Comparison of ENCODE assay signal across 25 cellular contexts in genomic region chr19:43880483-43880882, GRCh38. TPM values are rescaled to one million over a fixed set of nuclear protein-coding genes. Genes with fewer than 3 reads are reported as not detected.
DNase-seq lines count a peak whose midpoint lies in the region; ATAC-seq, FAIRE-seq and TF ChIP-seq lines count a peak whose summit lies in the region.
"Had no signal": no experiment of that assay in that cellular context is flagged by ENCODE, and none has a peak within 500 bp of the region (broad histone marks: within the 10 kb centered on the region; RNA-seq: fewer than 3 reads in every experiment).

No MANE protein-coding gene starts in this region.

- H4K20me1 ChIP-seq in HepG2 (ENCODE audit: insufficient read depth, low read length) (no peaks in the 10 kb centered on the region), K562 (replicated peaks; ENCODE audit: control insufficient read depth, insufficient read depth, low read length) (no peaks in the 10 kb centered on the region), osteoblast (ENCODE audit: insufficient read depth, low read length) (no peaks in the 10 kb centered on the region), GM23248 (ENCODE audit: insufficient read depth) (no peaks in the 10 kb centered on the region)
- H4K20me1 ChIP-seq: BLaER1 treated with 17β-estradiol and CSF1 and Interleukin-3, amounts not matched to agents 10 nM and 100 nM had no signal

- TF ChIP-seq POLR2A in HepG2 (IDR thresholded peaks at IDR 0.05; ENCODE audit: insufficient read depth in 1 of 2, low read depth in 2 of 2, low read length in 2 of 2) (no peak), right lobe of liver (IDR thresholded peaks at IDR 0.05) (no peak), K562 (conservative IDR thresholded peaks at IDR 0.05) (no peak)

- no peak for TF ChIP-seq EP300 in HepG2 (IDR thresholded peaks at IDR 0.05; ENCODE audit: low read depth in 2 of 2, low read length in 2 of 2)
- no peak for TF ChIP-seq EP300 in HepG2 (CRISPR knock-in tag; IDR thresholded peaks at IDR 0.05; ENCODE audit: borderline replicate concordance)
- no peak for TF ChIP-seq EP300 in K562 (IDR thresholded peaks at IDR 0.05; ENCODE audit: low read length)

- CTCF ChIA-PET in HepG2 (lab: Yijun Ruan, JAX; ENCODE audit: low intra/inter-chr PET ratio, low total read pairs) (no interaction called here), K562 (lab: Yijun Ruan, JAX; ENCODE audit: low intra/inter-chr PET ratio) (no interaction called here)

- TF ChIP-seq CTCF in HepG2 (CRISPR knock-in tag; IDR thresholded peaks at IDR 0.05), result no peak
- no peak for TF ChIP-seq CTCF in right lobe of liver (IDR thresholded peaks at IDR 0.05)
- no peak for TF ChIP-seq CTCF in K562 (IDR thresholded peaks at IDR 0.05 in 2 of 3, conservative IDR thresholded peaks at IDR 0.05 in 1 of 3; ENCODE audit: insufficient read depth in 2 of 3, low read depth in 1 of 3, low read length in 3 of 3)
- no peak for TF ChIP-seq CTCF in osteoblast (IDR thresholded peaks at IDR 0.05; ENCODE audit: extremely low read depth, low read depth, low read length)

- TF ChIP-seq RAD21 in HepG2 (CRISPR knock-in tag; IDR thresholded peaks at IDR 0.05), result no peak
- no peak for TF ChIP-seq RAD21 in K562 (CRISPR knock-in tag; conservative IDR thresholded peaks at IDR 0.05 in 1 of 2, IDR thresholded peaks at IDR 0.05 in 1 of 2)

- POLR2A ChIA-PET in HepG2 (lab: Yijun Ruan, JAX), result no interaction called here
- POLR2A ChIA-PET in K562 (lab: Yijun Ruan, JAX), result no interaction called here

- H3K36me3 ChIP-seq in HepG2 (replicated peaks in 1 of 2; ENCODE audit: control insufficient read depth in 1 of 2, insufficient read depth in 2 of 2, low read length in 2 of 2), result no peaks in the 10 kb centered on the region
- H3K36me3 ChIP-seq in right lobe of liver, result no peaks in the 10 kb centered on the region
- H3K36me3 ChIP-seq in K562 (ENCODE audit: control insufficient read depth, insufficient read depth, low read length), result no peaks in the 10 kb centered on the region
- H3K36me3 ChIP-seq in osteoblast (ENCODE audit: insufficient read depth, low read length), result peaks cover 4% of the 10 kb centered on the region
- H3K36me3 ChIP-seq in GM23248 (ENCODE audit: low read depth), result peaks cover 43% of the 10 kb centered on the region
- H3K36me3 ChIP-seq: BE2C had no signal

- H3K27me3 ChIP-seq in HepG2 (ENCODE audit: control insufficient read depth in 1 of 2, insufficient read depth in 2 of 2, low read length in 2 of 2) (no peaks in the 10 kb centered on the region), right lobe of liver (no peaks in the 10 kb centered on the region), K562 (ENCODE audit: control insufficient read depth in 2 of 2, insufficient read depth in 2 of 2, low read length in 2 of 2) (no peaks in the 10 kb centered on the region), osteoblast (ENCODE audit: insufficient read depth, low read length) (no peaks in the 10 kb centered on the region), GM23248 (replicated peaks; ENCODE audit: insufficient read depth) (no peaks in the 10 kb centered on the region)
- H3K27me3 ChIP-seq: BE2C; BLaER1 treated with 17β-estradiol and CSF1 and Interleukin-3, amounts not matched to agents 10 nM and 100 nM had no signal

- BruUV-seq in HepG2 (replicated peaks; lab: Mats Ljungman, UMichigan) (no TSS peak), K562 (replicated peaks; lab: Mats Ljungman, UMichigan) (no TSS peak)

- intact Hi-C loops in HepG2 (cut with micrococcal nuclease; ENCODE audit: unreplicated experiment), result no loop called here
- intact Hi-C loops in right lobe of liver (cut with DNase I), result no loop called here
- intact Hi-C loops in K562 (cut with micrococcal nuclease), result no loop called here

- H3K27ac ChIP-seq in HepG2 (ENCODE audit: extremely low read length, insufficient read depth, low read length), result no peak overlapping the region
- H3K27ac ChIP-seq in right lobe of liver, result no peak overlapping the region
- H3K27ac ChIP-seq in K562 (ENCODE audit: extremely low read depth, low read depth, low read length), result no peak overlapping the region
- no peak overlapping the region for H3K27ac ChIP-seq in osteoblast (ENCODE audit: low read depth, low read length)
- no peak overlapping the region for H3K27ac ChIP-seq in GM23248
- H3K27ac ChIP-seq: 22Rv1; BLaER1 treated with 17β-estradiol and CSF1 and Interleukin-3, amounts not matched to agents 10 nM and 100 nM had no signal

- H3F3A ChIP-seq in GM23248 (ENCODE audit: insufficient read depth), result no peaks in the 10 kb centered on the region

- H3K9me1 ChIP-seq in K562 (ENCODE audit: control insufficient read depth, insufficient read depth, low read length), result no peaks in the 10 kb centered on the region

- ATAC-seq in HepG2, result no peak
- no peak for ATAC-seq in right lobe of liver
- no peak for ATAC-seq in K562
- no peak for ATAC-seq in GM21423 (IDR thresholded peaks at IDR 0.05; ENCODE audit: unreplicated experiment)
- ATAC-seq: HCT116 had no signal

- WGBS in HepG2 (ENCODE audit: low lambda C conversion rate), result 41% methylated on average over 5 of the region's 5 CpGs
- 85% methylated on average over 5 of the region's 5 CpGs for WGBS in right lobe of liver (ENCODE audit: insufficient coverage, low coverage, low lambda C conversion rate, missing lambda C conversion rate)
- WGBS in K562 (ENCODE audit: insufficient coverage, low coverage, missing lambda C conversion rate), result 2% methylated on average over 5 of the region's 5 CpGs
- 54 to 56% methylated on average over 5 of the region's 5 CpGs for WGBS in GM23248 (ENCODE audit: low coverage in 1 of 2, low lambda C conversion rate in 2 of 2, missing lambda C conversion rate in 2 of 2), 2 experiments

- FAIRE-seq in HepG2 (lab: Jason Lieb, UNC), result no peak
- peak; percentile 15 for FAIRE-seq in K562 (lab: Jason Lieb, UNC)
- FAIRE-seq: GM12891, GM18507 had no signal

- DNase-seq in HepG2 (ENCODE audit: low spot score) (no peak), right lobe of liver (no peak), K562 (ENCODE audit: extremely low read depth in 1 of 4, low spot score in 3 of 4) (no peak), osteoblast (ENCODE audit: insufficient read length, low spot score, missing footprints) (peak; percentile 18), GM23248 (no peak), COLO668 (lab: John Stamatoyannopoulos, UW; ENCODE audit: unreplicated experiment) (no peak)
- DNase-seq: ACHN; AML-193; BE2C; Calu3; CD4-positive, alpha-beta T cell; CD8-positive, alpha-beta memory T cell; COR-L47; DMS53; DMS79 treated with DMSO at 0.1 percent for 48 hours; GF-D8; H9 had no signal

- H3K9ac ChIP-seq in HepG2 (ENCODE audit: insufficient read depth, low read depth, low read length), result no peak overlapping the region
- H3K9ac ChIP-seq in K562 (ENCODE audit: insufficient read depth in 1 of 2, low read depth in 2 of 2, low read length in 2 of 2), result no peak overlapping the region
- no peak overlapping the region for H3K9ac ChIP-seq in GM23248
- H3K9ac ChIP-seq: BLaER1 treated with 17β-estradiol and CSF1 and Interleukin-3, amounts not matched to agents 10 nM and 100 nM had no signal

- no peaks in the 10 kb centered on the region for H3K79me2 ChIP-seq in HepG2 (ENCODE audit: insufficient read depth, low read length)
- H3K79me2 ChIP-seq in K562 (ENCODE audit: control insufficient read depth, insufficient read depth, low read length), result no peaks in the 10 kb centered on the region
- H3K79me2 ChIP-seq in osteoblast (ENCODE audit: insufficient read depth, low read length), result no peaks in the 10 kb centered on the region
- H3K79me2 ChIP-seq in GM23248 (ENCODE audit: insufficient read depth), result no peaks in the 10 kb centered on the region

- peaks cover 78% of the 10 kb centered on the region for H3K9me3 ChIP-seq in HepG2 (ENCODE audit: low read length)
- peaks cover 0 to 39% (median 7%) of the 10 kb centered on the region in 4 donors for H3K9me3 ChIP-seq in right lobe of liver
- no peaks in the 10 kb centered on the region; the same call in 1 of the 2 replicates for H3K9me3 ChIP-seq in K562 (replicated peaks; ENCODE audit: control insufficient read depth, insufficient read depth, low read depth, low read length)
- H3K9me3 ChIP-seq in osteoblast (ENCODE audit: low read depth, low read length), result peaks cover 12% of the 10 kb centered on the region
- H3K9me3 ChIP-seq in GM23248 (ENCODE audit: low read depth), result peaks cover 12% of the 10 kb centered on the region
- H3K9me3 ChIP-seq: BE2C had no signal

- H2AFZ ChIP-seq in HepG2 (ENCODE audit: low read length) (no peak overlapping the region), K562 (ENCODE audit: low read depth, low read length) (no peak overlapping the region), osteoblast (ENCODE audit: low read length) (no peak overlapping the region), GM23248 (no peak overlapping the region)

- H3K4me3 ChIP-seq in HepG2 (replicated peaks in 1 of 3; ENCODE audit: insufficient read depth in 1 of 3, low read depth in 2 of 3, low read length in 3 of 3), result no peak overlapping the region
- H3K4me3 ChIP-seq in right lobe of liver, result no peak overlapping the region
- H3K4me3 ChIP-seq in K562, result no peak overlapping the region
- no peak overlapping the region for H3K4me3 ChIP-seq in osteoblast (ENCODE audit: insufficient read depth, low read length)
- H3K4me3 ChIP-seq in GM23248, result no peak overlapping the region

- H3K4me1 ChIP-seq in HepG2 (ENCODE audit: insufficient read depth, low read length) (no peaks in the 10 kb centered on the region), right lobe of liver (no peaks in the 10 kb centered on the region), K562 (replicated peaks in 1 of 2; ENCODE audit: control insufficient read depth in 2 of 2, insufficient read depth in 2 of 2, low read length in 2 of 2) (no peaks in the 10 kb centered on the region), osteoblast (ENCODE audit: insufficient read depth, low read length) (no peaks in the 10 kb centered on the region), GM23248 (ENCODE audit: insufficient read depth) (no peaks in the 10 kb centered on the region)
- H3K4me1 ChIP-seq: BE2C; BLaER1 treated with 17β-estradiol and CSF1 and Interleukin-3, amounts not matched to agents 10 nM and 100 nM had no signal

- in situ Hi-C loops in HepG2 (cut with HindIII; ENCODE audit: extremely low pct_ligation_motif_present, low pct_unique_long_range_greater_than_20kb) (no loop called here), K562 (cut with MboI) (no loop called here), GM23248 (cut with MboI) (no loop called here)

- H3K4me2 ChIP-seq in HepG2 (ENCODE audit: low read depth, low read length) (no peak overlapping the region), K562 (ENCODE audit: insufficient read depth, low read length) (no peak overlapping the region), osteoblast (ENCODE audit: insufficient read depth, low read length) (no peak overlapping the region), GM23248 (ENCODE audit: unreplicated experiment) (no peak overlapping the region)
- H3K4me2 ChIP-seq: BLaER1 treated with 17β-estradiol and CSF1 and Interleukin-3, amounts not matched to agents 10 nM and 100 nM had no signal

- no peaks in the 10 kb centered on the region for H3K9me2 ChIP-seq in GM23248 (ENCODE audit: insufficient read depth)

RNA-seq across cellular contexts. Expression of gene ZNF404, which starts 3.3 kb away (rescaled TPM):
- total RNA-seq in HepG2 (2016; rRNA removed; fragmentation: Illumina TruSeq; extraction: Trizol) (1.2 and 2.6 TPM in 2 replicates), right lobe of liver (1 to 10 TPM in 1 of 6 experiments, under 1 TPM in 4, not detected in 1; 0.26 to 1.4 (median 0.66) TPM), K562 (2014; rRNA removed) (0.20 and 0.41 TPM in 2 replicates), K562 (2014; rRNA removed; fragmentation: Illumina TruSeq; extraction: Trizol) (0.40 and 0.54 TPM in 2 replicates), K562 (2015; rRNA removed; fragmentation: Illumina TruSeq; extraction: Trizol) (0.19 and 0.25 TPM in 2 replicates), K562 (2021) (0.22 and 0.36 TPM in 2 replicates), osteoblast (1.5 and 2.9 TPM in 2 replicates)
- 0.40 and 0.44 TPM in 2 replicates for total RNA-seq in HepG2 (2016; cell fraction: cytosol; rRNA removed; fragmentation: Illumina TruSeq; extraction: Trizol; ENCODE audit: low read depth)
- total RNA-seq in HepG2 (2016; cell fraction: insoluble cytoplasmic fraction; rRNA removed; fragmentation: Illumina TruSeq; extraction: Trizol), result 1.5 and 1.8 TPM in 2 replicates
- 0.52 and 1.1 TPM in 2 replicates for total RNA-seq in HepG2 (2016; cell fraction: membrane; rRNA removed; fragmentation: Illumina TruSeq; extraction: Trizol)
- total RNA-seq in HepG2 (2016; cell fraction: nucleus; rRNA removed; fragmentation: Illumina TruSeq; extraction: Trizol), result 1.6 and 1.7 TPM in 2 replicates
- polyA plus RNA-seq in HepG2 (2011; rRNA removed) (0.61 and 1.0 TPM in 2 replicates), K562 (2011; rRNA removed) (0.45 and 0.67 TPM in 2 replicates), K562 (2014; fragmentation: Illumina TruSeq; extraction: Trizol) (0.15 and 0.61 TPM in 2 replicates), K562 (2014; fragmentation: Nextera tagmentation; extraction: Ambion mirVana) (under 1 TPM; 0.15 to 0.55 TPM), K562 (2014; rRNA removed) (0.23 and 0.44 TPM in 2 replicates), GM23248 (2016; fragmentation: Nextera tagmentation; extraction: Ambion mirVana) (4.2 and 6.0 TPM in 2 replicates)
- 0.20 and 0.38 TPM in 2 replicates for polyA plus RNA-seq in HepG2 (2011; cell fraction: cytosol; rRNA removed)
- 0.87 and 2.3 TPM in 2 replicates for polyA plus RNA-seq in HepG2 (2011; cell fraction: nucleus; rRNA removed)
- 1.7 and 1.8 TPM in 2 replicates for polyA plus RNA-seq in HepG2 (2012)
- 0.07 and 0.34 TPM in 2 replicates for polyA plus RNA-seq in HepG2 (2016; cell fraction: cytosol; fragmentation: Illumina TruSeq; extraction: Trizol; ENCODE audit: low read depth)
- 1.3 and 1.6 TPM in 2 replicates for polyA plus RNA-seq in HepG2 (2016; cell fraction: insoluble cytoplasmic fraction; fragmentation: Illumina TruSeq; extraction: Trizol; ENCODE audit: low read depth)
- polyA plus RNA-seq in HepG2 (2016; cell fraction: membrane; fragmentation: Illumina TruSeq; extraction: Trizol; ENCODE audit: low read depth), result 0.23 and 0.26 TPM in 2 replicates
- 1.7 and 3.0 TPM in 2 replicates for polyA plus RNA-seq in HepG2 (2016; cell fraction: nucleus; fragmentation: Illumina TruSeq; extraction: Trizol; ENCODE audit: insufficient read depth, low read depth)
- not detected in 2 replicates for polyA minus RNA-seq in HepG2 (2011; rRNA and poly(A)+ RNA removed; ENCODE audit: low replicate concordance)
- polyA minus RNA-seq in HepG2 (2011; cell fraction: cytosol; rRNA and poly(A)+ RNA removed), result 0.44 and 0.49 TPM in 2 replicates
- polyA minus RNA-seq in HepG2 (2011; cell fraction: nucleus; rRNA and poly(A)+ RNA removed), result 0.77 and 0.99 TPM in 2 replicates
- 0.21 and 1.9 TPM in 2 replicates for total RNA-seq in K562 (2011; cell fraction: chromatin; rRNA removed; ENCODE audit: low replicate concordance)
- total RNA-seq in K562 (2011; cell fraction: nucleolus; rRNA removed), result 0.26 TPM in 1 of 2 replicates, not detected in the other
- not detected in 2 replicates for total RNA-seq in K562 (2011; cell fraction: nucleoplasm; rRNA removed)
- polyA plus RNA-seq in K562 (2011; cell fraction: cytosol; rRNA removed), result 0.10 TPM in 1 of 2 replicates, not detected in the other
- 0.38 and 0.90 TPM in 2 replicates for polyA plus RNA-seq in K562 (2011; cell fraction: nucleus; rRNA removed)
- 0.48 and 1.6 TPM in 2 replicates for polyA plus RNA-seq in K562 (2012)
- 0.09 and 0.11 TPM in 2 replicates for polyA minus RNA-seq in K562 (2011; rRNA and poly(A)+ RNA removed)
- polyA minus RNA-seq in K562 (2011; cell fraction: cytosol; rRNA and poly(A)+ RNA removed), result not detected in 2 replicates
- 0.11 and 0.67 TPM in 2 replicates for polyA minus RNA-seq in K562 (2011; cell fraction: nucleus; rRNA and poly(A)+ RNA removed)
- 4.2 and 4.5 TPM in 2 replicates for total RNA-seq in GM23248 (2014; rRNA removed; shearing (Covaris generic))
- total RNA-seq: G401 had no signal
- polyA plus RNA-seq: CD14-positive monocyte had no signal

RNA-seq across cellular contexts. Expression of gene ZNF283, which starts 53.4 kb away (rescaled TPM):
- total RNA-seq in HepG2 (2016; rRNA removed; fragmentation: Illumina TruSeq; extraction: Trizol), result 11.1 and 13.2 TPM in 2 replicates
- total RNA-seq in HepG2 (2016; cell fraction: cytosol; rRNA removed; fragmentation: Illumina TruSeq; extraction: Trizol; ENCODE audit: low read depth), result 1.6 and 1.9 TPM in 2 replicates
- 11.4 and 13.3 TPM in 2 replicates for total RNA-seq in HepG2 (2016; cell fraction: insoluble cytoplasmic fraction; rRNA removed; fragmentation: Illumina TruSeq; extraction: Trizol)
- total RNA-seq in HepG2 (2016; cell fraction: membrane; rRNA removed; fragmentation: Illumina TruSeq; extraction: Trizol), result 4.8 and 5.0 TPM in 2 replicates
- total RNA-seq in HepG2 (2016; cell fraction: nucleus; rRNA removed; fragmentation: Illumina TruSeq; extraction: Trizol), result 15.9 and 20.2 TPM in 2 replicates
- 1.7 and 2.0 TPM in 2 replicates for polyA plus RNA-seq in HepG2 (2011; rRNA removed)
- polyA plus RNA-seq in HepG2 (2011; cell fraction: cytosol; rRNA removed), result 0.50 and 1.1 TPM in 2 replicates
- 3.7 and 3.9 TPM in 2 replicates for polyA plus RNA-seq in HepG2 (2011; cell fraction: nucleus; rRNA removed)
- 2.0 and 3.4 TPM in 2 replicates for polyA plus RNA-seq in HepG2 (2012)
- 0.23 and 0.31 TPM in 2 replicates for polyA plus RNA-seq in HepG2 (2016; cell fraction: cytosol; fragmentation: Illumina TruSeq; extraction: Trizol; ENCODE audit: low read depth)
- polyA plus RNA-seq in HepG2 (2016; cell fraction: insoluble cytoplasmic fraction; fragmentation: Illumina TruSeq; extraction: Trizol; ENCODE audit: low read depth), result 4.8 and 6.6 TPM in 2 replicates
- polyA plus RNA-seq in HepG2 (2016; cell fraction: membrane; fragmentation: Illumina TruSeq; extraction: Trizol; ENCODE audit: low read depth), result 0.88 and 0.95 TPM in 2 replicates
- polyA plus RNA-seq in HepG2 (2016; cell fraction: nucleus; fragmentation: Illumina TruSeq; extraction: Trizol; ENCODE audit: insufficient read depth, low read depth), result 9.2 and 9.7 TPM in 2 replicates
- polyA minus RNA-seq in HepG2 (2011; rRNA and poly(A)+ RNA removed; ENCODE audit: low replicate concordance), result 3.7 and 5.8 TPM in 2 replicates
- polyA minus RNA-seq in HepG2 (2011; cell fraction: cytosol; rRNA and poly(A)+ RNA removed), result 2.0 and 2.1 TPM in 2 replicates
- 25.6 and 34.8 TPM in 2 replicates for polyA minus RNA-seq in HepG2 (2011; cell fraction: nucleus; rRNA and poly(A)+ RNA removed)
- 1 to 10 TPM; 1.7 to 4.0 (median 2.2) TPM for total RNA-seq in right lobe of liver
- total RNA-seq in K562 (2011; cell fraction: chromatin; rRNA removed; ENCODE audit: low replicate concordance), result 18.2 and 43.1 TPM in 2 replicates
- 15.0 and 16.3 TPM in 2 replicates for total RNA-seq in K562 (2011; cell fraction: nucleolus; rRNA removed)
- 19.9 and 37.9 TPM in 2 replicates for total RNA-seq in K562 (2011; cell fraction: nucleoplasm; rRNA removed)
- total RNA-seq in K562 (2014; rRNA removed), result 7.9 TPM in 2 replicates
- total RNA-seq in K562 (2014; rRNA removed; fragmentation: Illumina TruSeq; extraction: Trizol), result 19.5 and 21.3 TPM in 2 replicates
- 11.3 and 14.0 TPM in 2 replicates for total RNA-seq in K562 (2015; rRNA removed; fragmentation: Illumina TruSeq; extraction: Trizol)
- 10.3 and 10.7 TPM in 2 replicates for total RNA-seq in K562 (2021)
- 7.3 and 9.8 TPM in 2 replicates for polyA plus RNA-seq in K562 (2011; rRNA removed)
- polyA plus RNA-seq in K562 (2011; cell fraction: cytosol; rRNA removed), result 0.78 and 2.6 TPM in 2 replicates
- polyA plus RNA-seq in K562 (2011; cell fraction: nucleus; rRNA removed), result 7.9 and 12.9 TPM in 2 replicates
- polyA plus RNA-seq in K562 (2012), result 5.7 and 5.8 TPM in 2 replicates
- polyA plus RNA-seq in K562 (2014; fragmentation: Illumina TruSeq; extraction: Trizol), result 6.2 and 7.0 TPM in 2 replicates
- polyA plus RNA-seq in K562 (2014; fragmentation: Nextera tagmentation; extraction: Ambion mirVana), result 10 to 100 TPM in 1 of 2 experiments, 1 to 10 TPM in 1; 6.0 to 11.1 TPM
- 7.2 and 9.4 TPM in 2 replicates for polyA plus RNA-seq in K562 (2014; rRNA removed)
- 21.0 and 25.4 TPM in 2 replicates for polyA minus RNA-seq in K562 (2011; rRNA and poly(A)+ RNA removed)
- polyA minus RNA-seq in K562 (2011; cell fraction: cytosol; rRNA and poly(A)+ RNA removed), result 4.3 and 6.1 TPM in 2 replicates
- 12.8 and 28.8 TPM in 2 replicates for polyA minus RNA-seq in K562 (2011; cell fraction: nucleus; rRNA and poly(A)+ RNA removed)
- 13.4 and 15.6 TPM in 2 replicates for total RNA-seq in osteoblast
- total RNA-seq in GM23248 (2014; rRNA removed; shearing (Covaris generic)), result 12.1 and 14.2 TPM in 2 replicates
- 4.6 and 5.4 TPM in 2 replicates for polyA plus RNA-seq in GM23248 (2016; fragmentation: Nextera tagmentation; extraction: Ambion mirVana)

RNA-seq across cellular contexts. Expression of gene ZNF45, which starts 54.6 kb away (rescaled TPM):
- total RNA-seq in HepG2 (2016; rRNA removed; fragmentation: Illumina TruSeq; extraction: Trizol) (11.3 and 13.0 TPM in 2 replicates), right lobe of liver (1 to 10 TPM; 2.9 to 5.4 (median 4.7) TPM), K562 (2014; rRNA removed) (5.8 and 6.7 TPM in 2 replicates), K562 (2014; rRNA removed; fragmentation: Illumina TruSeq; extraction: Trizol) (10.1 and 12.8 TPM in 2 replicates), K562 (2015; rRNA removed; fragmentation: Illumina TruSeq; extraction: Trizol) (10.4 TPM in 2 replicates), K562 (2021) (8.5 and 8.8 TPM in 2 replicates), osteoblast (15.6 and 22.7 TPM in 2 replicates)
- 1.8 and 1.9 TPM in 2 replicates for total RNA-seq in HepG2 (2016; cell fraction: cytosol; rRNA removed; fragmentation: Illumina TruSeq; extraction: Trizol; ENCODE audit: low read depth)
- 11.6 and 15.8 TPM in 2 replicates for total RNA-seq in HepG2 (2016; cell fraction: insoluble cytoplasmic fraction; rRNA removed; fragmentation: Illumina TruSeq; extraction: Trizol)
- 5.1 and 6.6 TPM in 2 replicates for total RNA-seq in HepG2 (2016; cell fraction: membrane; rRNA removed; fragmentation: Illumina TruSeq; extraction: Trizol)
- total RNA-seq in HepG2 (2016; cell fraction: nucleus; rRNA removed; fragmentation: Illumina TruSeq; extraction: Trizol), result 11.7 and 14.4 TPM in 2 replicates
- polyA plus RNA-seq in HepG2 (2011; rRNA removed) (2.4 and 2.8 TPM in 2 replicates), K562 (2011; rRNA removed) (7.2 and 9.4 TPM in 2 replicates), K562 (2014; fragmentation: Illumina TruSeq; extraction: Trizol) (10.4 and 10.6 TPM in 2 replicates), K562 (2014; fragmentation: Nextera tagmentation; extraction: Ambion mirVana) (1 to 10 TPM; 2.6 to 5.1 TPM), K562 (2014; rRNA removed) (6.8 and 9.8 TPM in 2 replicates), GM23248 (2016; fragmentation: Nextera tagmentation; extraction: Ambion mirVana) (7.7 and 8.5 TPM in 2 replicates)
- 1.7 and 2.0 TPM in 2 replicates for polyA plus RNA-seq in HepG2 (2011; cell fraction: cytosol; rRNA removed)
- 3.3 and 4.8 TPM in 2 replicates for polyA plus RNA-seq in HepG2 (2011; cell fraction: nucleus; rRNA removed)
- 3.0 and 3.8 TPM in 2 replicates for polyA plus RNA-seq in HepG2 (2012)
- 0.66 and 0.70 TPM in 2 replicates for polyA plus RNA-seq in HepG2 (2016; cell fraction: cytosol; fragmentation: Illumina TruSeq; extraction: Trizol; ENCODE audit: low read depth)
- polyA plus RNA-seq in HepG2 (2016; cell fraction: insoluble cytoplasmic fraction; fragmentation: Illumina TruSeq; extraction: Trizol; ENCODE audit: low read depth), result 8.4 and 8.8 TPM in 2 replicates
- polyA plus RNA-seq in HepG2 (2016; cell fraction: membrane; fragmentation: Illumina TruSeq; extraction: Trizol; ENCODE audit: low read depth), result 2.1 and 3.1 TPM in 2 replicates
- polyA plus RNA-seq in HepG2 (2016; cell fraction: nucleus; fragmentation: Illumina TruSeq; extraction: Trizol; ENCODE audit: insufficient read depth, low read depth), result 12.8 and 15.1 TPM in 2 replicates
- polyA minus RNA-seq in HepG2 (2011; rRNA and poly(A)+ RNA removed; ENCODE audit: low replicate concordance), result 3.1 and 11.3 TPM in 2 replicates
- 1.3 and 3.2 TPM in 2 replicates for polyA minus RNA-seq in HepG2 (2011; cell fraction: cytosol; rRNA and poly(A)+ RNA removed)
- polyA minus RNA-seq in HepG2 (2011; cell fraction: nucleus; rRNA and poly(A)+ RNA removed), result 10.9 and 14.5 TPM in 2 replicates
- 16.8 and 19.0 TPM in 2 replicates for total RNA-seq in K562 (2011; cell fraction: chromatin; rRNA removed; ENCODE audit: low replicate concordance)
- 12.2 and 12.5 TPM in 2 replicates for total RNA-seq in K562 (2011; cell fraction: nucleolus; rRNA removed)
- 13.6 and 14.6 TPM in 2 replicates for total RNA-seq in K562 (2011; cell fraction: nucleoplasm; rRNA removed)
- polyA plus RNA-seq in K562 (2011; cell fraction: cytosol; rRNA removed), result 3.7 TPM in 2 replicates
- 6.4 and 8.7 TPM in 2 replicates for polyA plus RNA-seq in K562 (2011; cell fraction: nucleus; rRNA removed)
- polyA plus RNA-seq in K562 (2012), result 5.2 and 5.7 TPM in 2 replicates
- polyA minus RNA-seq in K562 (2011; rRNA and poly(A)+ RNA removed), result 17.5 and 17.9 TPM in 2 replicates
- 3.2 and 4.7 TPM in 2 replicates for polyA minus RNA-seq in K562 (2011; cell fraction: cytosol; rRNA and poly(A)+ RNA removed)
- 7.8 and 12.3 TPM in 2 replicates for polyA minus RNA-seq in K562 (2011; cell fraction: nucleus; rRNA and poly(A)+ RNA removed)
- 8.9 and 13.0 TPM in 2 replicates for total RNA-seq in GM23248 (2014; rRNA removed; shearing (Covaris generic))

Comparison
In these comparisons a context has a peak if more than half of its experiments do, and no peak if none do; other contexts are left out.
1. Of the 241 proteins assayed by ChIP-seq in both HepG2 and K562: peak only in HepG2: none; only in K562: CEBPG; in both: CEBPB; in neither: 239.